ENCODE assay signal across 8 cellular contexts in the genomic region with DNA sequence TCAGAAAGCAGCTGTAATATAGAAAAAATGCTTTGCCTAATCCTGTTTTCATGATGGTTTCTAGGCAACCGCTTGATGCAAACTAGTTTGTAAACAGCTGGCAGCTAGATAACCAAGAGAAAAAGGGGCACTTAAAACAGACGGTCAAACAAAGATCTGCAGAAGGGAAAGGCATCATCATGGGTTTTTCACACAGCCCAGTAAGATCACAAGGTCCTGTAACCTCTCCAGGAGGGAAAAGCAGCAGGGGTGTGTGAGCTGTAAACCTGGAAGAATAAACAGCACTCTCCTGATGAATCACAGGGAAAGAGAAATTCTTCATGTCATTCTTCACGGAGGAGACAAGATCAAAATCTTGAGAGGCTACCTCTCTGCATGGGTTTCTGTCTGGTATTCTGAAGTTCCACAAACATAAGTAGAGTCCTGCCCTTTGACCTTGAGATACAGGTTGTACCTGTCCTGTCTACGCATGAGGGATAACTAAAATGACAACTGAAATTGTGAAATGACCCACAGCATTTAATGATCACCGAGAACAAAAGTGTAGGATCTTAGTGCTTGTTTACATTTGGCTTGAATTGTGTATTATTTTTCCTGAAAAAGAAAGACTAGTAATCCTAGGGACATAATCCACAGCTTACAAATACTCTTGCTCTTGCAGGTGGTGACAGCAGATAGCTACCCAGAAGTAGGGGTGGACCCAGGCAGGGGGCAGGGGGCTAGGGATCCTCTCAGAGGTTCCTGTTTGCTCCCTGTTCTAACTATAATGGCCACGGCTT. TPM values are rescaled to one million over a fixed set of nuclear protein-coding genes. Genes with fewer than 3 reads are reported as not detected.
DNase-seq lines count a peak whose midpoint lies in the region; ATAC-seq and TF ChIP-seq lines count a peak whose summit lies in the region.

No MANE protein-coding gene starts in this region.

- DNase-seq in HFFc6 (peak; percentile 76), SK-N-SH (no peak), glutamatergic neuron (no peak), transverse colon (peak; percentile 43), HK-2 (ENCODE audit: unreplicated experiment) (no peak)

- intact Hi-C loops in transverse colon (cut with DNase I; ENCODE audit: low total_unique reads): no loop called here

- H3K4me2 ChIP-seq in SK-N-SH: peak overlapping the region; percentile 35

- peaks cover 100% of the 10 kb centered on the region for H3K79me2 ChIP-seq in SK-N-SH (ENCODE audit: insufficient read depth)

- TF ChIP-seq EP300 in SK-N-SH (IDR thresholded peaks at IDR 0.05; ENCODE audit: borderline replicate concordance in 1 of 2, low read depth in 1 of 2, low read length in 1 of 2) (peak in 1 of 2 experiments; percentile 50; a peak in 1 of 4 replicates), transverse colon (IDR thresholded peaks at IDR 0.05; ENCODE audit: low read depth) (no peak)

- peaks cover 0 to 4% of the 10 kb centered on the region in 2 experiments for H3K36me3 ChIP-seq in SK-N-SH (replicated peaks in 1 of 2; ENCODE audit: control insufficient read depth in 1 of 2, insufficient read depth in 2 of 2, low read length in 1 of 2)
- H3K36me3 ChIP-seq in transverse colon: no peaks in the 10 kb centered on the region

- H3K4me3 ChIP-seq in SK-N-SH (ENCODE audit: low read depth in 2 of 2, low read length in 1 of 2): no peak overlapping the region
- no peak overlapping the region for H3K4me3 ChIP-seq in transverse colon

- H3K27ac ChIP-seq in 22Rv1 (peak overlapping the region; percentile 41), SK-N-SH (ENCODE audit: low read depth in 2 of 2, low read length in 1 of 2) (peak overlapping the region; percentile 23 to 80; a peak in 3 of 4 replicates), transverse colon (peak overlapping the region; percentile 80 to 89 (median 82))

- no peak for TF ChIP-seq POLR2A in transverse colon (IDR thresholded peaks at IDR 0.05)

- H3K9me2 ChIP-seq in SK-N-SH: no peaks in the 10 kb centered on the region

- H3K27ac Mint-ChIP-seq in HFFc6 (peak overlapping the region; percentile 97), glutamatergic neuron (ENCODE audit: unreplicated experiment) (peak overlapping the region; percentile 23)

- POLR2A ChIA-PET in SK-N-SH (lab: Yijun Ruan, JAX): no interaction called here

- H3K9ac ChIP-seq in SK-N-SH: peak overlapping the region; percentile 55

- H3K36me3 Mint-ChIP-seq in HFFc6 (ENCODE audit: low read depth): peaks cover 40% of the 10 kb centered on the region
- H3K36me3 Mint-ChIP-seq in glutamatergic neuron (ENCODE audit: unreplicated experiment): no peaks in the 10 kb centered on the region

- H3K4me1 Mint-ChIP-seq in HFFc6 (ENCODE audit: low read depth) (peaks cover 75% of the 10 kb centered on the region), glutamatergic neuron (ENCODE audit: low read depth, unreplicated experiment) (peaks cover 41% of the 10 kb centered on the region)

- H3K9me3 Mint-ChIP-seq in HFFc6: no peaks in the 10 kb centered on the region
- peaks cover 2% of the 10 kb centered on the region for H3K9me3 Mint-ChIP-seq in glutamatergic neuron (ENCODE audit: unreplicated experiment)

- no peaks in the 10 kb centered on the region for H3K27me3 ChIP-seq in SK-N-SH (ENCODE audit: insufficient read depth)
- H3K27me3 ChIP-seq in transverse colon: no peaks in the 10 kb centered on the region

- TF ChIP-seq RAD21 in SK-N-SH (IDR thresholded peaks at IDR 0.05; ENCODE audit: low read length): no peak

- in situ Hi-C loops in transverse colon (cut with MboI; ENCODE audit: low pct_ligation_motif_present in 1 of 4, low pct_unique_long_range_greater_than_20kb in 1 of 4, low sequenced_read_pairs in 3 of 4): no loop called here

- H3K4me3 Mint-ChIP-seq in HFFc6 (peak overlapping the region; percentile 79), glutamatergic neuron (ENCODE audit: unreplicated experiment) (no peak overlapping the region)

- ATAC-seq in GM19324 (IDR thresholded peaks at IDR 0.05; ENCODE audit: low FRiP score, unreplicated experiment): no peak
- ATAC-seq in HG02884 (IDR thresholded peaks at IDR 0.05; ENCODE audit: unreplicated experiment): no peak

- H3K9me3 ChIP-seq in SK-N-SH (no peaks in the 10 kb centered on the region), transverse colon (no peaks in the 10 kb centered on the region)

- WGBS in SK-N-SH (ENCODE audit: low lambda C conversion rate): 61% methylated on average over 6 of the region's 6 CpGs
- 31 to 50% methylated on average over 3 to 6 of the region's 6 CpGs for WGBS in transverse colon (ENCODE audit: low coverage in 1 of 2), 2 donors

- no peak for TF ChIP-seq CTCF in 22Rv1 (IDR thresholded peaks at IDR 0.05)
- TF ChIP-seq CTCF in HFFc6 (IDR thresholded peaks at IDR 0.05): no peak
- no peak for TF ChIP-seq CTCF in SK-N-SH (IDR thresholded peaks at IDR 0.05)
- TF ChIP-seq CTCF in glutamatergic neuron (IDR thresholded peaks at IDR 0.05; ENCODE audit: partially characterized antibody, unreplicated experiment): no peak
- no peak for TF ChIP-seq CTCF in transverse colon (IDR thresholded peaks at IDR 0.05)

- peaks cover 18 to 40% of the 10 kb centered on the region in 2 experiments for H3K4me1 ChIP-seq in SK-N-SH (ENCODE audit: control insufficient read depth in 1 of 2, insufficient read depth in 2 of 2, low read depth in 1 of 2, low read length in 1 of 2)
- peaks cover 38 to 61% (median 49%) of the 10 kb centered on the region in 4 donors for H3K4me1 ChIP-seq in transverse colon

- H3K27me3 Mint-ChIP-seq in HFFc6 (ENCODE audit: insufficient read depth) (no peaks in the 10 kb centered on the region), glutamatergic neuron (ENCODE audit: unreplicated experiment) (peaks cover 6% of the 10 kb centered on the region)

- no peak overlapping the region for H2AFZ ChIP-seq in SK-N-SH (ENCODE audit: low read depth)

- CTCF ChIA-PET in SK-N-SH (lab: Yijun Ruan, JAX): interaction anchor here (0.5 to 1.5 kb wide), 4 partner anchors 19 to 66 kb away, joined by 3 read pairs; partner anchors contain the start of gene CREB3L2

- H4K20me1 ChIP-seq in SK-N-SH (ENCODE audit: insufficient read depth): no peaks in the 10 kb centered on the region; the same call in 1 of the 2 replicates

- peaks cover 11% of the 10 kb centered on the region for H3F3A ChIP-seq in SK-N-SH (replicated peaks; ENCODE audit: insufficient read depth)

TF ChIP-seq in SK-N-SH, 30 proteins besides CTCF, POLR2A, EP300 and RAD21 (continues in another document):
- TF ChIP-seq YY1 (IDR thresholded peaks at IDR 0.05; ENCODE audit: low read depth) (no peak), PBX3 (IDR thresholded peaks at IDR 0.05) (peak; percentile 82), GABPA (IDR thresholded peaks at IDR 0.05; ENCODE audit: low read depth) (no peak), IRF3 (IDR thresholded peaks at IDR 0.05; ENCODE audit: low read depth, low read length) (no peak), SIN3A (IDR thresholded peaks at IDR 0.05; ENCODE audit: borderline replicate concordance, low read depth, low read length) (no peak), TCF12 (IDR thresholded peaks at IDR 0.05) (peak; percentile 55), TEAD4 (IDR thresholded peaks at IDR 0.05; ENCODE audit: borderline replicate concordance, insufficient read depth) (0 out of 2 replicates have a peak, but pooled peaks have one; percentile 12), FOSL2 (IDR thresholded peaks at IDR 0.05; ENCODE audit: borderline replicate concordance, low read depth) (peak; percentile 44; the same call in 1 of the 2 replicates), RFX5 (IDR thresholded peaks at IDR 0.05; ENCODE audit: low read length) (no peak), ELF1 (IDR thresholded peaks at IDR 0.05) (no peak), JUND (IDR thresholded peaks at IDR 0.05) (peak; percentile 44), FOXM1 (IDR thresholded peaks at IDR 0.05; ENCODE audit: low read depth) (no peak)
- TF ChIP-seq, protein P1, sequence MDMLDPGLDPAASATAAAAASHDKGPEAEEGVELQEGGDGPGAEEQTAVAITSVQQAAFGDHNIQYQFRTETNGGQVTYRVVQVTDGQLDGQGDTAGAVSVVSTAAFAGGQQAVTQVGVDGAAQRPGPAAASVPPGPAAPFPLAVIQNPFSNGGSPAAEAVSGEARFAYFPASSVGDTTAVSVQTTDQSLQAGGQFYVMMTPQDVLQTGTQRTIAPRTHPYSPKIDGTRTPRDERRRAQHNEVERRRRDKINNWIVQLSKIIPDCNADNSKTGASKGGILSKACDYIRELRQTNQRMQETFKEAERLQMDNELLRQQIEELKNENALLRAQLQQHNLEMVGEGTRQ (IDR thresholded peaks at IDR 0.05; ENCODE audit: borderline replicate concordance, low read depth, low read length): no peak
- TF ChIP-seq, protein P2, sequence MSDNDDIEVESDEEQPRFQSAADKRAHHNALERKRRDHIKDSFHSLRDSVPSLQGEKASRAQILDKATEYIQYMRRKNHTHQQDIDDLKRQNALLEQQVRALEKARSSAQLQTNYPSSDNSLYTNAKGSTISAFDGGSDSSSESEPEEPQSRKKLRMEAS (IDR thresholded peaks at IDR 0.05; ENCODE audit: low read depth): peak; percentile 32; the same call in 1 of the 2 replicates

RNA-seq across cellular contexts. Expression of gene CREB3L2, which starts 48.0 kb away (rescaled TPM):
- 100 to 1,000 TPM; 112 to 139 (median 123) TPM for total RNA-seq in HFFc6 (2021; fragmentation: NEBNext Ultra II Directional; extraction: Animal tissue kit (Norgen Biotek cat#: 25700))
- polyA plus RNA-seq in SK-N-SH (2012; rRNA removed): 22.9 and 23.5 TPM in 2 replicates
- polyA plus RNA-seq in SK-N-SH (2012; cell fraction: cytosol; rRNA removed): 22.5 and 24.7 TPM in 2 replicates
- 14.7 and 18.0 TPM in 2 replicates for polyA plus RNA-seq in SK-N-SH (2012; cell fraction: nucleus; rRNA removed)
- total RNA-seq in glutamatergic neuron (ENCODE audit: unreplicated experiment) (45.4 TPM), transverse colon (10 to 100 TPM; 16.4 to 37.0 (median 19.9) TPM)

Comparison
In these comparisons a context has a peak if more than half of its experiments do, and no peak if none do; other contexts are left out.
1. DNase-seq: peak in HFFc6 (single experiment) and transverse colon (single experiment); none in SK-N-SH (single experiment), glutamatergic neuron (single experiment) and HK-2 (single experiment).
2. Peak in every context shown above with its lines, with median percentiles within 50 percentile points of each other: H3K27ac ChIP-seq.